8 cellular contexts compared by ENCODE assay signal in the genomic region with DNA sequence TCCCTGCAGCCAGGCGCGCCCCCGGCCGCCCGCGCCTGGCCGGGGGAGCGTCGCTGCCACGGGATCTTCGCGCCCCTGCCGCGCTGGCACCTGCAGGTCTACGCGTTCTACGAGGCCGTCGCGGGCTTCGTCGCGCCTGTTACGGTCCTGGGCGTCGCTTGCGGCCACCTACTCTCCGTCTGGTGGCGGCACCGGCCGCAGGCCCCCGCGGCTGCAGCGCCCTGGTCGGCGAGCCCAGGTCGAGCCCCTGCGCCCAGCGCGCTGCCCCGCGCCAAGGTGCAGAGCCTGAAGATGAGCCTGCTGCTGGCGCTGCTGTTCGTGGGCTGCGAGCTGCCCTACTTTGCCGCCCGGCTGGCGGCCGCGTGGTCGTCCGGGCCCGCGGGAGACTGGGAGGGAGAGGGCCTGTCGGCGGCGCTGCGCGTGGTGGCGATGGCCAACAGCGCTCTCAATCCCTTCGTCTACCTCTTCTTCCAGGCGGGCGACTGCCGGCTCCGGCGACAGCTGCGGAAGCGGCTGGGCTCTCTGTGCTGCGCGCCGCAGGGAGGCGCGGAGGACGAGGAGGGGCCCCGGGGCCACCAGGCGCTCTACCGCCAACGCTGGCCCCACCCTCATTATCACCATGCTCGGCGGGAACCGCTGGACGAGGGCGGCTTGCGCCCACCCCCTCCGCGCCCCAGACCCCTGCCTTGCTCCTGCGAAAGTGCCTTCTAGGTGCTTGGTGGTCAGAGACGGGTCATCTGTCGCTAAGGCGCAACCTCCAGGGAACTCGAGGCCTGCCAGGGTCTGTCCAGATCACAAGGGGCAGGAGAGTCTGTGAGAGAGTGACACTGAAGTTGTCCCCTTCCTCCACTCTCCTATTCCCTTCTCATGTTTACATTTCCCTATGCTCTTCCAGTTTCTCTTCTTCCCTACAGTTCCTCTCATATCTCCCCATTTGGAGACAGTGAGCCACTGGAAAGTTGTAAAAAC. TPM values are rescaled to one million over a fixed set of nuclear protein-coding genes. Genes with fewer than 3 reads are reported as not detected.
DNase-seq lines count a peak whose midpoint lies in the region; ATAC-seq, FAIRE-seq and TF ChIP-seq lines count a peak whose summit lies in the region.

No MANE protein-coding gene starts in this region.

- ATAC-seq in GM21723 (IDR thresholded peaks at IDR 0.05; ENCODE audit: unreplicated experiment): peak; percentile 52

- no peak overlapping the region for H3K18ac ChIP-seq in H1 (ENCODE audit: extremely low read depth, low read length)

- H3K4me1 ChIP-seq in H1 (replicated peaks in 1 of 4; ENCODE audit: control insufficient read depth in 3 of 4, insufficient read depth in 4 of 4, low read length in 3 of 4) (peaks cover 6 to 13% (median 9%) of the 10 kb centered on the region in 4 experiments), suprapubic skin (peaks cover 29% of the 10 kb centered on the region)

- H4K5ac ChIP-seq in H1 (ENCODE audit: insufficient read length, low read depth, low read length): no peak overlapping the region

- 0 out of 2 replicates have a peak overlapping the region, but pooled peaks have one; percentile 50 for H2BK12ac ChIP-seq in H1 (ENCODE audit: low read depth, low read length)

- peak overlapping the region in 2 of 4 experiments; percentile 25 to 52; a peak in 3 of 7 replicates for H3K9ac ChIP-seq in H1 (replicated peaks in 1 of 4; ENCODE audit: extremely low read depth in 1 of 4, low read depth in 3 of 4, low read length in 3 of 4)

- H4K91ac ChIP-seq in H1 (replicated peaks; ENCODE audit: insufficient read length, low read length): no peak overlapping the region

- no peak overlapping the region for H3K4ac ChIP-seq in H1 (replicated peaks; ENCODE audit: insufficient read length, low read depth, low read length)

- H4K8ac ChIP-seq in H1 (ENCODE audit: extremely low read depth, insufficient read depth, low read length): peak overlapping the region; percentile 80

- H3K4me3 ChIP-seq in H1 (ENCODE audit: extremely low read depth in 1 of 4, insufficient read depth in 2 of 4, low read depth in 3 of 4, low read length in 4 of 4) (peak overlapping the region; percentile 28 to 60 (median 40)), suprapubic skin (peak overlapping the region; percentile 69)

- H3K79me1 ChIP-seq in H1 (ENCODE audit: low read depth, low read length): no peaks in the 10 kb centered on the region

- peak overlapping the region; percentile 91 to 95 for H3K4me2 ChIP-seq in H1 (ENCODE audit: insufficient read depth in 1 of 2, low read depth in 2 of 2, low read length in 2 of 2)

- no peak overlapping the region for H2BK15ac ChIP-seq in H1 (ENCODE audit: low read length)

- DNase-seq in GF-D8 (lab: John Stamatoyannopoulos, UW) (peak; percentile 16), M059J (ENCODE audit: low read depth) (peak; percentile 29), H1 (ENCODE audit: low read depth in 1 of 2, low spot score in 2 of 2) (peak in 1 of 2 experiments; percentile 78), myocyte (ENCODE audit: low read depth) (peak; percentile 39), suprapubic skin (ENCODE audit: low spot score in 2 of 2) (no peak), SIG-M5 (lab: John Stamatoyannopoulos, UW) (no peak)
- peak; percentile 23 to 38 for DNase-seq in activated CD4-positive, alpha-beta T cell treated with anti-CD3 and anti-CD28 coated beads, Interleukin-2, amount 50 U/mL, for 24 hours (ENCODE audit: low read depth in 1 of 2, low spot score in 1 of 2)

- H3K27ac ChIP-seq in H1 (ENCODE audit: low read depth, low read length) (no peak overlapping the region), suprapubic skin (peak overlapping the region; percentile 19)

- H3K14ac ChIP-seq in H1 (ENCODE audit: insufficient read length): no peak overlapping the region

- H3K23me2 ChIP-seq in H1 (ENCODE audit: low read depth, low read length): peaks cover 15% of the 10 kb centered on the region

- TF ChIP-seq EP300 in H1 (IDR thresholded peaks at IDR 0.05; ENCODE audit: borderline replicate concordance in 1 of 2, low read depth in 2 of 2, low read length in 2 of 2) (no peak), suprapubic skin (IDR thresholded peaks at IDR 0.05) (no peak)

- TF ChIP-seq CTCF in H1 (IDR thresholded peaks at IDR 0.05; ENCODE audit: control extremely low read depth in 1 of 3, insufficient read depth in 1 of 3, low read depth in 1 of 3, low read length in 3 of 3) (no peak; a peak in 1 of 4 replicates), suprapubic skin (IDR thresholded peaks at IDR 0.05) (no peak)

- no peak overlapping the region for H2AK5ac ChIP-seq in H1 (ENCODE audit: low read depth, low read length)

- TF ChIP-seq RAD21 in H1 (IDR thresholded peaks at IDR 0.05 in 1 of 2, conservative IDR thresholded peaks at IDR 0.05 in 1 of 2; ENCODE audit: low read depth in 2 of 2, low read length in 2 of 2): no peak

- H2BK5ac ChIP-seq in H1 (ENCODE audit: low read depth, low read length): no peak overlapping the region; the same call in 1 of the 2 replicates

- H3K36me3 ChIP-seq in H1 (ENCODE audit: control insufficient read depth in 2 of 4, insufficient read depth in 4 of 4, low read length in 3 of 4) (no peaks in the 10 kb centered on the region), suprapubic skin (no peaks in the 10 kb centered on the region)

- H4K20me1 ChIP-seq in H1 (replicated peaks in 1 of 2; ENCODE audit: control insufficient read depth in 1 of 2, insufficient read depth in 2 of 2, low read length in 2 of 2): no peaks in the 10 kb centered on the region

- no peak for FAIRE-seq in H1 (lab: Jason Lieb, UNC)

- no peak overlapping the region for H2BK120ac ChIP-seq in H1 (replicated peaks; ENCODE audit: low read depth, low read length)

- no peak overlapping the region for H3K56ac ChIP-seq in H1 (replicated peaks; ENCODE audit: insufficient read length, low read depth, low read length)

- H3K23ac ChIP-seq in H1 (ENCODE audit: insufficient read length): no peak overlapping the region

- CTCF ChIA-PET in H1 (lab: Charles Lee; ENCODE audit: partially characterized antibody): no interaction called here

- peak overlapping the region; percentile 56 for H2AFZ ChIP-seq in H1 (ENCODE audit: low read length)

- H2BK20ac ChIP-seq in H1 (ENCODE audit: low read length): no peak overlapping the region

- no peaks in the 10 kb centered on the region for H3K79me2 ChIP-seq in H1 (ENCODE audit: control insufficient read depth in 1 of 2, insufficient read depth in 2 of 2, low read length in 2 of 2)

- POLR2A ChIA-PET in H1 (lab: Charles Lee; ENCODE audit: partially characterized antibody): interaction anchor here (1.0 kb wide), 1 partner anchor 10 kb away, joined by 4 read pairs; no protein-coding TSS in a partner anchor

- H3K27me3 ChIP-seq in H1 (replicated peaks in 1 of 4; ENCODE audit: control insufficient read depth in 3 of 4, extremely low read depth in 1 of 4, insufficient read depth in 3 of 4, low read length in 3 of 4): peaks cover 10 to 49% (median 39%) of the 10 kb centered on the region in 4 experiments
- no peaks in the 10 kb centered on the region for H3K27me3 ChIP-seq in suprapubic skin

- 2% methylated on average over 80 of the region's 92 CpGs; no CpG with 5 or more reads in 1 of the 2 experiments for WGBS in H1 (ENCODE audit: extremely low coverage in 1 of 2, insufficient coverage in 1 of 2, insufficient read length in 1 of 2, insufficient replicate concordance in 2 of 2, low coverage in 1 of 2, low lambda C conversion rate in 2 of 2, missing lambda C conversion rate in 1 of 2), 2 experiments
- WGBS in suprapubic skin: 12% methylated on average over 16 of the region's 92 CpGs

- no peaks in the 10 kb centered on the region for H3K9me3 ChIP-seq in H1 (ENCODE audit: insufficient read depth in 2 of 2, low read depth in 1 of 2, low read length in 1 of 2)
- H3K9me3 ChIP-seq in suprapubic skin: no peaks in the 10 kb centered on the region

- TF ChIP-seq POLR2A in H1 (IDR thresholded peaks at IDR 0.05; ENCODE audit: control extremely low read depth in 1 of 2, low read depth in 2 of 2, low read length in 2 of 2) (no peak), suprapubic skin (IDR thresholded peaks at IDR 0.05) (no peak)

TF ChIP-seq in H1, 55 proteins besides CTCF, POLR2A, EP300 and RAD21 (continues in another document):
- TF ChIP-seq SAP30 (IDR thresholded peaks at IDR 0.05; ENCODE audit: insufficient read depth, insufficient replicate concordance, low read length) (no peak), PHF8 (conservative IDR thresholded peaks at IDR 0.05; ENCODE audit: low read depth, low read length) (0 out of 2 replicates have a peak, but pooled peaks have one; percentile 36), SP1 (IDR thresholded peaks at IDR 0.05; ENCODE audit: low read depth, low read length) (no peak), HDAC2 (IDR thresholded peaks at IDR 0.05; ENCODE audit: borderline replicate concordance in 1 of 2, low read depth in 2 of 2, low read length in 2 of 2) (0 out of 4 replicates have a peak, but pooled peaks of 1 of the 2 experiments have one; percentile 43), KDM4A (IDR thresholded peaks at IDR 0.05; ENCODE audit: low read depth, low read length, severe bottlenecking) (peak; percentile 97)

RNA-seq across cellular contexts. Expression of gene GPR150, which starts 1.3 kb away (rescaled TPM):
- 0.34 and 2.4 TPM in 2 replicates for total RNA-seq in M059J (2014; rRNA removed; shearing (Covaris generic))
- total RNA-seq in H1 (2021; fragmentation: NEBNext Ultra II Directional; extraction: Animal tissue kit (Norgen Biotek cat#: 25700)): not detected in 2 replicates
- polyA plus RNA-seq in H1 (2011; rRNA removed): 0.14 and 0.27 TPM in 2 replicates
- 0.26 TPM for polyA plus RNA-seq in H1 (2011; cell fraction: cytosol; rRNA removed)
- 0.54 TPM for polyA plus RNA-seq in H1 (2011; cell fraction: nucleus; rRNA removed)
- 0.08 to 0.15 TPM (median 0.08 TPM) in 3 of 4 replicates, not detected in the other for polyA plus RNA-seq in H1 (2012, experiment 1 of 2)
- polyA plus RNA-seq in H1 (2012, experiment 2 of 2): 0.14 TPM
- 0.10 TPM for polyA plus RNA-seq in H1 (2013, experiment 1 of 2)
- 0.17 TPM for polyA plus RNA-seq in H1 (2013, experiment 2 of 2)
- polyA minus RNA-seq in H1 (2011; rRNA and poly(A)+ RNA removed): 0.07 TPM in 1 of 2 replicates, not detected in the other
- polyA minus RNA-seq in H1 (2011; cell fraction: cytosol; rRNA and poly(A)+ RNA removed): not detected
- polyA minus RNA-seq in H1 (2011; cell fraction: nucleus; rRNA and poly(A)+ RNA removed): 0.50 TPM
- 0.31 and 0.53 TPM in 2 replicates for total RNA-seq in myocyte
- polyA plus RNA-seq in myocyte (2012): 0.24 TPM
- total RNA-seq in suprapubic skin: under 1 TPM in 3 of 4 donors, not detected in 1; 0.48 to 0.60 (median 0.57) TPM

RNA-seq across cellular contexts. Expression of gene RFESD, which starts 25.4 kb away (rescaled TPM):
- 1.6 and 1.7 TPM in 2 replicates for total RNA-seq in M059J (2014; rRNA removed; shearing (Covaris generic))
- 2.0 and 4.3 TPM in 2 replicates for total RNA-seq in H1 (2021; fragmentation: NEBNext Ultra II Directional; extraction: Animal tissue kit (Norgen Biotek cat#: 25700))
- polyA plus RNA-seq in H1 (2011; rRNA removed): 1.0 and 1.7 TPM in 2 replicates
- 2.6 TPM for polyA plus RNA-seq in H1 (2011; cell fraction: cytosol; rRNA removed)
- 0.67 TPM for polyA plus RNA-seq in H1 (2011; cell fraction: nucleus; rRNA removed)
- 2.7 to 4.0 TPM (median 3.6 TPM) in 4 replicates for polyA plus RNA-seq in H1 (2012, experiment 1 of 2)
- polyA plus RNA-seq in H1 (2012, experiment 2 of 2): 2.0 TPM
- polyA plus RNA-seq in H1 (2013, experiment 1 of 2): 4.6 TPM
- 3.1 TPM for polyA plus RNA-seq in H1 (2013, experiment 2 of 2)
- polyA minus RNA-seq in H1 (2011; rRNA and poly(A)+ RNA removed): 2.1 and 3.9 TPM in 2 replicates
- polyA minus RNA-seq in H1 (2011; cell fraction: cytosol; rRNA and poly(A)+ RNA removed): 4.4 TPM
- 4.4 TPM for polyA minus RNA-seq in H1 (2011; cell fraction: nucleus; rRNA and poly(A)+ RNA removed)
- total RNA-seq in myocyte (1.2 and 1.9 TPM in 2 replicates), suprapubic skin (1 to 10 TPM; 3.5 to 7.6 (median 4.6) TPM)
- 2.2 TPM for polyA plus RNA-seq in myocyte (2012)

Comparison
In these comparisons a context has a peak if more than half of its experiments do, and no peak if none do; other contexts are left out.
1. DNase-seq: peak in GF-D8 (single experiment), M059J (single experiment), activated CD4-positive, alpha-beta T cell treated with anti-CD3 and anti-CD28 coated beads, Interleukin-2, amount 50 U/mL, for 24 hours (2 of 2) and myocyte (single experiment); none in suprapubic skin (0 of 2) and SIG-M5 (single experiment).